Comparison of ENCODE assay signal across 15 cellular contexts in genomic region chr10:6986927-6987326, GRCh38.
"Had no signal": no experiment of that assay in that cellular context is flagged by ENCODE, and none has a peak within 500 bp of the region (broad histone marks: within the 10 kb centered on the region; RNA-seq: fewer than 3 reads in every experiment).

No MANE protein-coding gene starts in this region.

- H3K27ac ChIP-seq: gastrocnemius medialis, tibial artery had no signal

- DNase-seq: activated CD4-positive, alpha-beta memory T cell treated with anti-CD3 and anti-CD28 coated beads, Interleukin-2, amount 10 ng/mL, durations not matched to agents 7 days and 5 days; activated CD4-positive, alpha-beta T cell treated with anti-CD3 and anti-CD28 coated beads for 48 hours; activated effector memory CD4-positive, alpha-beta T cell treated with anti-CD3 and anti-CD28 coated beads, Interleukin-2, amount 50 U/mL, for 16 hours; activated naive CD4-positive, alpha-beta T cell treated with anti-CD3 and anti-CD28 coated beads, Interleukin-2, amount 10 ng/mL, durations not matched to agents 7 days and 5 days; activated T-cell treated with anti-CD3 and anti-CD28 coated beads, Interleukin-2, amount 50 U/mL, for 72 hours; dermis blood vessel endothelial cell; effector memory CD4-positive, alpha-beta T cell; gastrocnemius medialis; kidney glomerular epithelial cell; stimulated activated CD4-positive, alpha-beta T cell treated with anti-CD3 and anti-CD28 coated beads, Interleukin-2, amount 100 ng/mL, for 48 hours; stimulated activated CD8-positive, alpha-beta memory T cell treated with anti-CD3 and anti-CD28 coated beads, Interleukin-4, amount 100 ng/mL, for 48 hours; stimulated activated naive B cell treated with anti-CD40 and anti-IgM and Interleukin-4, amounts not matched to agents 10 μg/mL and 1 μg/mL and 100 μg/mL, for 72 hours; tibial artery had no signal

- H3K36me3 Mint-ChIP-seq: activated naive CD4-positive, alpha-beta T cell treated with anti-CD3 and anti-CD28 coated beads, Interleukin-2, amount 10 ng/mL, durations not matched to agents 7 days and 5 days; memory B cell; stimulated activated naive B cell treated with anti-CD40 and anti-IgM and Interleukin-4, amounts not matched to agents 10 μg/mL and 1 μg/mL and 100 μg/mL, for 72 hours had no signal

- H3K9me3 Mint-ChIP-seq: activated CD4-positive, alpha-beta memory T cell treated with anti-CD3 and anti-CD28 coated beads, Interleukin-2, amount 10 ng/mL, durations not matched to agents 7 days and 5 days; activated naive CD4-positive, alpha-beta T cell treated with anti-CD3 and anti-CD28 coated beads, Interleukin-2, amount 10 ng/mL, durations not matched to agents 7 days and 5 days; activated T-cell treated with anti-CD3 and anti-CD28 coated beads, Interleukin-2, amount 50 U/mL, for 72 hours had no signal

- H3K27ac Mint-ChIP-seq: activated CD4-positive, alpha-beta memory T cell treated with anti-CD3 and anti-CD28 coated beads, Interleukin-2, amount 10 ng/mL, durations not matched to agents 7 days and 5 days; activated naive CD4-positive, alpha-beta T cell treated with anti-CD3 and anti-CD28 coated beads, Interleukin-2, amount 10 ng/mL, durations not matched to agents 7 days and 5 days; activated T-cell treated with anti-CD3 and anti-CD28 coated beads, Interleukin-2, amount 50 U/mL, for 72 hours; memory B cell; stimulated activated naive B cell treated with anti-CD40 and anti-IgM and Interleukin-4, amounts not matched to agents 10 μg/mL and 1 μg/mL and 100 μg/mL, for 72 hours had no signal

- H3K4me3 Mint-ChIP-seq: activated CD4-positive, alpha-beta memory T cell treated with anti-CD3 and anti-CD28 coated beads, Interleukin-2, amount 10 ng/mL, durations not matched to agents 7 days and 5 days; activated naive CD4-positive, alpha-beta T cell treated with anti-CD3 and anti-CD28 coated beads, Interleukin-2, amount 10 ng/mL, durations not matched to agents 7 days and 5 days; activated T-cell treated with anti-CD3 and anti-CD28 coated beads, Interleukin-2, amount 50 U/mL, for 72 hours; memory B cell; nephron; stimulated activated naive B cell treated with anti-CD40 and anti-IgM and Interleukin-4, amounts not matched to agents 10 μg/mL and 1 μg/mL and 100 μg/mL, for 72 hours had no signal

- H3K27me3 Mint-ChIP-seq: activated CD4-positive, alpha-beta memory T cell treated with anti-CD3 and anti-CD28 coated beads, Interleukin-2, amount 10 ng/mL, durations not matched to agents 7 days and 5 days; memory B cell; stimulated activated naive B cell treated with anti-CD40 and anti-IgM and Interleukin-4, amounts not matched to agents 10 μg/mL and 1 μg/mL and 100 μg/mL, for 72 hours had no signal
